ENCODE assay signal across 19 cellular contexts in the genomic region with DNA sequence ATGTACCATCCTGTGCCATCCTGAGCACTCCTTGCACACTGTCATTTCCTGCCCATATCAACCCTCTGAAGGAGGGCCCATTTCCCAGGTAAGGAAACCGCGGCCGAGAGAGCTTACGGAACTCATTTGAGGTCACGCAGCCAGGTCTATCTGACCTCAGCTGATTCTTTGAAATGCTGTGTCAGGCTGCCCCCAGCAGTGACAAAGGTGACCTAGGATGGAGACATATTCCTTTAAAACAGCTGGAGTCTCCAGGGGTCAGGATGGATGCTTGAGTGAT. TPM values are rescaled to one million over a fixed set of nuclear protein-coding genes. Genes with fewer than 3 reads are reported as not detected.
DNase-seq lines count a peak whose midpoint lies in the region; ATAC-seq and TF ChIP-seq lines count a peak whose summit lies in the region.
"Had no signal": no experiment of that assay in that cellular context is flagged by ENCODE, and none has a peak within 500 bp of the region (broad histone marks: within the 10 kb centered on the region; RNA-seq: fewer than 3 reads in every experiment).

No MANE protein-coding gene starts in this region.

- no peak overlapping the region for H4K91ac ChIP-seq in H9 (ENCODE audit: insufficient read length, low read depth, low read length)

- H2BK5ac ChIP-seq in H9 (ENCODE audit: insufficient read length, low read length): no peak overlapping the region

- H2BK20ac ChIP-seq in H9 (ENCODE audit: low read depth, low read length, poor library complexity, severe bottlenecking): no peak overlapping the region

- no peak overlapping the region for H3K4me3 Mint-ChIP-seq in T-helper 2 cell treated with Interferon-gamma antibody and Interleukin-4, amounts not matched to agents 5 μg/mL and 100 μg/mL, for 36 hours
- H3K4me3 Mint-ChIP-seq in H9: no peak overlapping the region
- H3K4me3 Mint-ChIP-seq: B cell, HFFc6 had no signal

- H3K56ac ChIP-seq in H9 (ENCODE audit: insufficient read length, low read depth, low read length): no peak overlapping the region

- no peak overlapping the region for H2BK15ac ChIP-seq in H9 (ENCODE audit: low read depth, low read length)

- H3K36me3 Mint-ChIP-seq in T-helper 2 cell treated with Interferon-gamma antibody and Interleukin-4, amounts not matched to agents 5 μg/mL and 100 μg/mL, for 36 hours (ENCODE audit: low read depth): no peaks in the 10 kb centered on the region
- H3K36me3 Mint-ChIP-seq in H9 (ENCODE audit: insufficient read depth in 1 of 3, low read depth in 3 of 3): peaks cover 3 to 5% (median 4%) of the 10 kb centered on the region in 3 experiments; a peak in 2 of 7 replicates

- H3K27ac Mint-ChIP-seq in T-helper 2 cell treated with Interferon-gamma antibody and Interleukin-4, amounts not matched to agents 5 μg/mL and 100 μg/mL, for 36 hours: no peak overlapping the region
- peak overlapping the region in 1 of 3 experiments; percentile 55; a peak in 1 of 7 replicates for H3K27ac Mint-ChIP-seq in H9
- H3K27ac Mint-ChIP-seq: B cell, HFFc6 had no signal

- WGBS in H9 (ENCODE audit: extremely low coverage, insufficient read length, low lambda C conversion rate): no CpG with 5 or more reads among the region's 5 CpGs

- H3T11ph ChIP-seq in H9 (ENCODE audit: low read length): no peak overlapping the region

- ATAC-seq in GM19351 (IDR thresholded peaks at IDR 0.05; ENCODE audit: unreplicated experiment) (no peak), GM21381 (IDR thresholded peaks at IDR 0.05; ENCODE audit: unreplicated experiment) (no peak)
- ATAC-seq: K562 had no signal

- no peak overlapping the region for H2AFZ ChIP-seq in H9 (ENCODE audit: low read length)

- no peaks in the 10 kb centered on the region for H3K79me2 ChIP-seq in H9 (ENCODE audit: insufficient read depth, low read length)

- H3K4ac ChIP-seq in H9 (ENCODE audit: low read depth, low read length): no peak overlapping the region

- no peaks in the 10 kb centered on the region for H3K23me2 ChIP-seq in H9 (ENCODE audit: insufficient read length, low read depth, low read length, poor library complexity, severe bottlenecking)

- H2BK12ac ChIP-seq in H9 (ENCODE audit: insufficient read length, low read depth, low read length): no peak overlapping the region

- no peaks in the 10 kb centered on the region for H3K27me3 ChIP-seq in H9 (ENCODE audit: insufficient read depth, low read length)
- no peaks in the 10 kb centered on the region for H3K27me3 ChIP-seq in layer of hippocampus (ENCODE audit: control insufficient read depth, insufficient read depth, low read length)

- no peaks in the 10 kb centered on the region for H3K9me3 ChIP-seq in H9 (ENCODE audit: control insufficient read depth, low read depth, low read length)

- no peak overlapping the region for H4K5ac ChIP-seq in H9 (ENCODE audit: insufficient read length, low read depth, low read length)

- TF ChIP-seq CTCF in H9 (conservative IDR thresholded peaks at IDR 0.05): no peak

- no peaks in the 10 kb centered on the region for H3K4me1 ChIP-seq in H9 (ENCODE audit: insufficient read depth, low read length)

- H3K4me1 Mint-ChIP-seq in T-helper 2 cell treated with Interferon-gamma antibody and Interleukin-4, amounts not matched to agents 5 μg/mL and 100 μg/mL, for 36 hours (ENCODE audit: low read depth): no peaks in the 10 kb centered on the region
- H3K4me1 Mint-ChIP-seq in H9: peaks cover 5 to 12% of the 10 kb centered on the region in 2 experiments; a peak in 3 of 4 replicates
- H3K4me1 Mint-ChIP-seq: B cell had no signal

- H3K27ac ChIP-seq in H9 (ENCODE audit: insufficient read length, low read depth, low read length) (no peak overlapping the region), layer of hippocampus (ENCODE audit: low read depth, low read length) (peak overlapping the region; percentile 46)
- H3K27ac ChIP-seq: 22Rv1 had no signal

- H3K4me2 ChIP-seq in H9 (ENCODE audit: insufficient read depth, insufficient read length, low read length): no peak overlapping the region

- no peak overlapping the region for H2BK120ac ChIP-seq in H9 (ENCODE audit: low read depth, low read length, poor library complexity, severe bottlenecking)

- peaks cover 18% of the 10 kb centered on the region for H3K9me3 Mint-ChIP-seq in T-helper 2 cell treated with Interferon-gamma antibody and Interleukin-4, amounts not matched to agents 5 μg/mL and 100 μg/mL, for 36 hours
- peaks cover 6 to 9% of the 10 kb centered on the region in 2 experiments; a peak in 3 of 5 replicates for H3K9me3 Mint-ChIP-seq in H9

- no peaks in the 10 kb centered on the region for H4K20me1 ChIP-seq in H9 (ENCODE audit: control insufficient read depth, insufficient read depth, insufficient read length)

- H2AK5ac ChIP-seq in H9 (ENCODE audit: insufficient read length, low read length): no peak overlapping the region

- peak; percentile 1 for DNase-seq in T-helper 2 cell treated with Interferon-gamma antibody and Interleukin-4, amounts not matched to agents 5 μg/mL and 100 μg/mL, for 36 hours (ENCODE audit: low spot score)
- DNase-seq in T-helper 2 cell (no peak), H9 (peak; percentile 5), T-helper 9 cell (no peak)
- DNase-seq in stimulated activated CD8-positive, alpha-beta memory T cell treated with anti-CD3 and anti-CD28 coated beads, Interleukin-4, amount 100 ng/mL, for 48 hours: peak; percentile 6
- DNase-seq: DMS79 treated with DMSO at 0.1 percent for 48 hours, HFFc6, NCI-H1105 treated with DMSO at 0.1 percent for 48 hours, NCI-H1694, NCI-H2081 treated with DMSO at 0.1 percent for 48 hours, NCI-H748 treated with DMSO at 0.1 percent for 48 hours, OCI-M1 had no signal

- no peak overlapping the region for H3K23ac ChIP-seq in H9 (ENCODE audit: insufficient read length, low read depth, low read length)

- H4K8ac ChIP-seq in H9 (replicated peaks; ENCODE audit: insufficient read length, low read depth, low read length): no peak overlapping the region

- no peaks in the 10 kb centered on the region for H3K27me3 Mint-ChIP-seq in T-helper 2 cell treated with Interferon-gamma antibody and Interleukin-4, amounts not matched to agents 5 μg/mL and 100 μg/mL, for 36 hours (ENCODE audit: low read depth)
- peaks cover 5% of the 10 kb centered on the region for H3K27me3 Mint-ChIP-seq in H9 (ENCODE audit: low read depth)

- H3K14ac ChIP-seq in H9 (ENCODE audit: insufficient read depth, low read length): no peak overlapping the region

- H3K79me1 ChIP-seq in H9 (ENCODE audit: insufficient read depth, low read depth, low read length, poor library complexity, severe bottlenecking): no peaks in the 10 kb centered on the region

- no peak overlapping the region for H3K9ac ChIP-seq in H9 (ENCODE audit: extremely low read depth, insufficient read length, low read length)

- no peak overlapping the region for H3K18ac ChIP-seq in H9 (ENCODE audit: insufficient read length, low read depth, low read length)

RNA-seq across cellular contexts. Expression of gene VSTM2B, which starts 42.2 kb away (rescaled TPM):
- total RNA-seq in H9 (2021): 0.29 and 0.31 TPM in 2 replicates
- total RNA-seq: B cell, HFFc6, K562, NCI-H460 had no signal

Comparison
In these comparisons a context has a peak if more than half of its experiments do, and no peak if none do; other contexts are left out.
1. DNase-seq: peak in T-helper 2 cell treated with Interferon-gamma antibody and Interleukin-4, amounts not matched to agents 5 μg/mL and 100 μg/mL, for 36 hours (single experiment), H9 (single experiment) and stimulated activated CD8-positive, alpha-beta memory T cell treated with anti-CD3 and anti-CD28 coated beads, Interleukin-4, amount 100 ng/mL, for 48 hours (single experiment); none in T-helper 2 cell (0 of 5) and T-helper 9 cell (single experiment).